In genomic region chr10:79445708-79446450, GRCh38 we compare ENCODE assay signal across 8 cellular contexts. TPM values are rescaled to one million over a fixed set of nuclear protein-coding genes. Genes with fewer than 3 reads are reported as not detected.
DNase-seq lines count a peak whose midpoint lies in the region; ATAC-seq and TF ChIP-seq lines count a peak whose summit lies in the region.

No MANE protein-coding gene starts in this region.

- peaks cover 21% of the 10 kb centered on the region for H3K4me1 ChIP-seq in CD4-positive, alpha-beta memory T cell (ENCODE audit: insufficient read depth, low read length)

- H3K4me3 Mint-ChIP-seq in CD4-positive, alpha-beta memory T cell, result peak overlapping the region; percentile 82 to 98 (median 86)
- H3K4me3 Mint-ChIP-seq in effector memory CD8-positive, alpha-beta T cell, result peak overlapping the region; percentile 52 to 74

- peak overlapping the region; percentile 69 to 98 (median 86) for H3K27ac Mint-ChIP-seq in CD4-positive, alpha-beta memory T cell
- peak overlapping the region in 1 of 2 donors; percentile 16 for H3K27ac Mint-ChIP-seq in effector memory CD8-positive, alpha-beta T cell

- no peaks in the 10 kb centered on the region for H3K9me3 ChIP-seq in CD4-positive, alpha-beta memory T cell (ENCODE audit: control insufficient read depth in 1 of 2, low read length in 2 of 2)

- peak; percentile 89 for ATAC-seq in effector memory CD8-positive, alpha-beta T cell (replicated peaks)

- peaks cover 17 to 34% (median 23%) of the 10 kb centered on the region in 4 donors for H3K4me1 Mint-ChIP-seq in CD4-positive, alpha-beta memory T cell
- H3K4me1 Mint-ChIP-seq in effector memory CD8-positive, alpha-beta T cell (ENCODE audit: low read depth in 2 of 2), result peaks cover 22 to 23% of the 10 kb centered on the region in 2 donors

- peak; percentile 95 to 97 (median 97) for DNase-seq in CD4-positive, alpha-beta memory T cell
- DNase-seq in GM20000 (ENCODE audit: low spot score) (peak; percentile 98), HS-27A (ENCODE audit: low read depth) (peak; percentile 68), medulla oblongata (ENCODE audit: extremely low spot score) (peak; percentile 99)
- DNase-seq in NK-92 treated with Interleukin-12 subunit alpha and Interleukin-12 subunit beta, amount 100 ng/mL, for 24 hours (lab: John Stamatoyannopoulos, UW), result peak; percentile 88
- peak; percentile 80 to 93 (median 87) for DNase-seq in activated CD8-positive, alpha-beta memory T cell treated with anti-CD3 and anti-CD28 coated beads for 48 hours (ENCODE audit: low read depth in 2 of 3, low spot score in 2 of 3)
- DNase-seq in effector memory CD8-positive, alpha-beta T cell, result peak; percentile 93 to 94 (median 94)
- peak; percentile 86 to 94 (median 89) for DNase-seq in stimulated activated CD4-positive, alpha-beta T cell treated with anti-CD3 and anti-CD28 coated beads, TNF-alpha, amount 100 ng/mL, for 4 hours (ENCODE audit: low read depth in 3 of 3)

- no peaks in the 10 kb centered on the region for H3K27me3 ChIP-seq in CD4-positive, alpha-beta memory T cell (ENCODE audit: insufficient read depth, low read length)

- no peak for TF ChIP-seq CTCF in GM20000 (IDR thresholded peaks at IDR 0.05; ENCODE audit: extremely low read depth, missing control alignments)

- intact Hi-C loops in CD4-positive, alpha-beta memory T cell (cut with micrococcal nuclease), result loop anchor here (1.0 to 10.0 kb wide), 8 partner anchors 21 to 1411 kb away; partner anchors contain the start of genes RPS24 and ZMIZ1

- peaks cover 0 to 2% (median 0%) of the 10 kb centered on the region in 8 donors for H3K9me3 Mint-ChIP-seq in CD4-positive, alpha-beta memory T cell
- H3K9me3 Mint-ChIP-seq in effector memory CD8-positive, alpha-beta T cell, result no peaks in the 10 kb centered on the region

- peak overlapping the region in 1 of 2 donors; percentile 52 for H3K4me3 ChIP-seq in CD4-positive, alpha-beta memory T cell (ENCODE audit: low read length in 2 of 2)

- no peaks in the 10 kb centered on the region for H3K27me3 Mint-ChIP-seq in CD4-positive, alpha-beta memory T cell
- H3K27me3 Mint-ChIP-seq in effector memory CD8-positive, alpha-beta T cell, result no peaks in the 10 kb centered on the region

- CTCF ChIA-PET in CD4-positive, alpha-beta memory T cell (lab: Charles Lee; ENCODE audit: partially characterized antibody), result interaction anchor here (1.0 to 1.8 kb wide), 3 partner anchors 22 to 97 kb away, joined by 3 to 6 read pairs (median 4); no protein-coding TSS in a partner anchor

- H3K36me3 ChIP-seq in CD4-positive, alpha-beta memory T cell (ENCODE audit: insufficient read depth, low read length), result no peaks in the 10 kb centered on the region

- H3K36me3 Mint-ChIP-seq in CD4-positive, alpha-beta memory T cell, result peaks cover 0 to 2% of the 10 kb centered on the region in 2 donors
- H3K36me3 Mint-ChIP-seq in effector memory CD8-positive, alpha-beta T cell (ENCODE audit: insufficient read depth), result peaks cover 17% of the 10 kb centered on the region

- peak overlapping the region; percentile 57 for H3K27ac ChIP-seq in CD4-positive, alpha-beta memory T cell (ENCODE audit: low read depth, low read length)

- POLR2A ChIA-PET in CD4-positive, alpha-beta memory T cell (lab: Charles Lee; ENCODE audit: partially characterized antibody), result interaction anchor here (1.0 to 1.8 kb wide), 3 partner anchors 98 to 159 kb away, joined by 3 to 6 read pairs (median 3); partner anchors contain the start of gene PPIF

RNA-seq across cellular contexts. Expression of gene ZCCHC24, which starts 0.5 kb away (rescaled TPM):
- total RNA-seq in CD4-positive, alpha-beta memory T cell, result 1 to 10 TPM; 1.7 to 1.9 TPM
- under 1 TPM; 0.30 to 0.79 TPM for polyA plus RNA-seq in CD4-positive, alpha-beta memory T cell
